Comparison of ENCODE assay signal across 8 cellular contexts in the genomic region with DNA sequence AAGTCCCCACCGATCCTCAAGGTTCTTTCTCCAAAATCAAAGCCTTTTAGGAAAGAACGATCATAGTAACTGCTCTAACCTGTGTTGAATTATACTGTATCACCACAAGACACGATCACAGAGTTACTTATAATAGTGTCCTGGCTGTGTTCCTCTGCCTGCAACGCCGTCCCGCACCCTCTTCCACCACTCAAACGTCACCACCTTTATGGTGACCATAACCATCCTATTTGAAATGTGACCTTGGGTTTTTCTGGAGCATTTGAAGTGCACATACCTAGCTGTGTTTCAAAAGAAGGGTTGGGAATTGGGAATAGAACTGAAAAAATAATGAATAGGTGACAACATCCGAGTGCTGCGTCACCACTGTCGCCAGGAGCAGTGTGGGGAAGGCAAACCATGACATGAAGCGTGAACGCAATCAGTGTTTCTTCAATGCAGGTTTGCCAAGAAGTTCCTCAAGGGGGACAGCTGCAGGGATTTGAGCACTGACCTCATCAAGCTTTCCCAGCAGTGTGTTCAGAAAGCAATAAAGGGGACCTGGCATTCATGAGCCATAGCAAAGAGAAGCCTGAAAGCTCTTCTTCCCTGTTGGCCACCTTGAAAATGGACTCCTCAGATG. TPM values are rescaled to one million over a fixed set of nuclear protein-coding genes. Genes with fewer than 3 reads are reported as not detected.
A peak's percentile ranks its signal among the peaks of the same experiment; 100 is the strongest.
DNase-seq lines count a peak whose midpoint lies in the region; ATAC-seq and TF ChIP-seq lines count a peak whose summit lies in the region.

No MANE protein-coding gene starts in this region.

- CTCF ChIA-PET in HEK293 (lab: Yijun Ruan, JAX) (interaction anchor here (0.7 to 3.0 kb wide), 4 partner anchors 10 to 262 kb away, joined by 3 to 28 read pairs (median 4); no protein-coding TSS in a partner anchor), T-cell (lab: Charles Lee) (interaction anchor here (0.5 to 1.8 kb wide), 5 partner anchors 10 to 1349 kb away, joined by 3 to 6 read pairs (median 3); no protein-coding TSS in a partner anchor)

- no peaks in the 10 kb centered on the region for H3K27me3 ChIP-seq in skeletal muscle tissue (ENCODE audit: control insufficient read depth in 3 of 3, insufficient read depth in 3 of 3, low read length in 3 of 3)

- no peak overlapping the region for H3K4me3 ChIP-seq in HEK293 (ENCODE audit: low read depth, low read length)
- H3K4me3 ChIP-seq in foreskin fibroblast (ENCODE audit: low read depth in 1 of 2, low read length in 2 of 2): peak overlapping the region; percentile 65 to 94
- H3K4me3 ChIP-seq in skeletal muscle tissue (ENCODE audit: low read length in 3 of 3): peak overlapping the region; percentile 76 to 93 (median 79)

- H3K36me3 ChIP-seq in HEK293 (ENCODE audit: control insufficient read depth in 2 of 2, insufficient read depth in 1 of 2, low read length in 2 of 2) (peaks cover 57 to 60% of the 10 kb centered on the region in 2 experiments), skeletal muscle tissue (ENCODE audit: control insufficient read depth in 3 of 3, insufficient read depth in 3 of 3, low read length in 3 of 3) (peaks cover 41 to 52% (median 50%) of the 10 kb centered on the region in 3 donors)

- DNase-seq in T-cell: no peak
- DNase-seq in foreskin fibroblast: peak in 1 of 2 donors; percentile 37
- no peak for DNase-seq in DMS153 (lab: John Stamatoyannopoulos, UW)
- no peak for DNase-seq in dedifferentiated amniotic fluid mesenchymal stem cell (ENCODE audit: extremely low spot score)
- no peak for DNase-seq in NCI-H1092 treated with DMSO at 0.1 percent for 48 hours (lab: John Stamatoyannopoulos, UW)

- no peak overlapping the region for H3K27ac ChIP-seq in HEK293 (ENCODE audit: extremely low read depth, low read depth, low read length)
- H3K27ac ChIP-seq in skeletal muscle tissue (ENCODE audit: low read depth, low read length): peak overlapping the region; percentile 96

- peak overlapping the region; percentile 8 to 79 (median 66) for H3K9ac ChIP-seq in skeletal muscle tissue (ENCODE audit: low read depth in 1 of 3, low read length in 3 of 3)

- H3K9me3 Mint-ChIP-seq in T-cell: no peaks in the 10 kb centered on the region

- H3K4me3 Mint-ChIP-seq in T-cell: peak overlapping the region; percentile 83 to 98 (median 95)

- H3K4me1 ChIP-seq in HEK293 (ENCODE audit: control insufficient read depth, insufficient read depth, low read length): no peaks in the 10 kb centered on the region
- H3K4me1 ChIP-seq in skeletal muscle tissue (ENCODE audit: control insufficient read depth in 3 of 3, insufficient read depth in 3 of 3, low read length in 3 of 3): peaks cover 25 to 41% (median 32%) of the 10 kb centered on the region in 3 donors

- peak; percentile 27; the same call in 1 of the 2 replicates for TF ChIP-seq CTCF in HEK293 (tag by site-specific recombination; IDR thresholded peaks at IDR 0.05)
- TF ChIP-seq CTCF in foreskin fibroblast (IDR thresholded peaks at IDR 0.05; ENCODE audit: low read depth, low read length): no peak

- ATAC-seq in T-cell (replicated peaks in 1 of 4) (no peak), HG02938 (IDR thresholded peaks at IDR 0.05; ENCODE audit: unreplicated experiment) (no peak)

- POLR2A ChIA-PET in HEK293 (lab: Yijun Ruan, JAX) (interaction anchor here (1.2 kb wide), 2 partner anchors 15 to 16 kb away, joined by 3 to 5 read pairs; partner anchors contain the start of gene SNRPA1), T-cell (lab: Charles Lee) (interaction anchor here in 1 of 2 donors (0.9 kb wide), 1 partner anchor 10 kb away, joined by 4 read pairs; no protein-coding TSS in a partner anchor)

- no peaks in the 10 kb centered on the region for H3K9me3 ChIP-seq in HEK293 (ENCODE audit: control insufficient read depth, insufficient read depth, low read depth, low read length)
- H3K9me3 ChIP-seq in skeletal muscle tissue (ENCODE audit: control insufficient read depth in 3 of 3, low read length in 3 of 3): no peaks in the 10 kb centered on the region

- H3K36me3 Mint-ChIP-seq in T-cell: peaks cover 39% of the 10 kb centered on the region

- peaks cover 18 to 30% (median 29%) of the 10 kb centered on the region in 3 donors for H3K4me1 Mint-ChIP-seq in T-cell

- H3K27me3 Mint-ChIP-seq in T-cell: no peaks in the 10 kb centered on the region

- peak overlapping the region; percentile 71 to 83 for H3K27ac Mint-ChIP-seq in T-cell

TF ChIP-seq in HEK293, 187 proteins besides CTCF, POLR2A, EP300 and RAD21 (continues in another document):
- TF ChIP-seq ZNF335 (tag by site-specific recombination; conservative IDR thresholded peaks at IDR 0.05) (0 out of 2 replicates have a peak, but pooled peaks have one; percentile 3), MZF1 (tag by site-specific recombination; IDR thresholded peaks at IDR 0.05; ENCODE audit: borderline replicate concordance) (peak; percentile 72; the same call in 1 of the 2 replicates), ZNF629 (tag by site-specific recombination; IDR thresholded peaks at IDR 0.05) (peak; percentile 82), ZNF600 (tag by site-specific recombination; IDR thresholded peaks at IDR 0.05) (0 out of 2 replicates have a peak, but pooled peaks have one; percentile 34), ZNF148 (tag by site-specific recombination; IDR thresholded peaks at IDR 0.05; ENCODE audit: borderline replicate concordance) (no peak), ZBTB17 (tag by site-specific recombination; IDR thresholded peaks at IDR 0.05) (peak; percentile 79), IKZF3 (tag by site-specific recombination; IDR thresholded peaks at IDR 0.05) (peak; percentile 53; the same call in 1 of the 2 replicates), ZBTB20 (tag by site-specific recombination; IDR thresholded peaks at IDR 0.05) (0 out of 2 replicates have a peak, but pooled peaks have one; percentile 2), ZSCAN16 (tag by site-specific recombination; IDR thresholded peaks at IDR 0.05) (no peak), SP7 (tag by site-specific recombination; IDR thresholded peaks at IDR 0.05) (peak; percentile 62; the same call in 1 of the 2 replicates), GFI1B (tag by site-specific recombination; IDR thresholded peaks at IDR 0.05) (peak; percentile 76; the same call in 1 of the 2 replicates), ZBTB21 (tag by site-specific recombination; IDR thresholded peaks at IDR 0.05) (peak; percentile 64), ZNF292 (tag by site-specific recombination; IDR thresholded peaks at IDR 0.05; ENCODE audit: borderline replicate concordance, low read depth) (no peak), GLIS1 (tag by site-specific recombination; IDR thresholded peaks at IDR 0.05) (no peak), ZNF24 (tag by site-specific recombination; IDR thresholded peaks at IDR 0.05) (peak; percentile 52; the same call in 1 of the 2 replicates), ATF2 (tag by site-specific recombination; IDR thresholded peaks at IDR 0.05; ENCODE audit: low read depth) (peak; percentile 56; the same call in 1 of the 2 replicates), ZNF155 (tag by site-specific recombination; IDR thresholded peaks at IDR 0.05) (no peak)

RNA-seq across cellular contexts. Expression of gene SELENOS, which starts 0.8 kb away (rescaled TPM):
- total RNA-seq in T-cell (10 to 100 TPM; 31.3 to 39.9 (median 38.4) TPM), skeletal muscle tissue (25.6 TPM)

RNA-seq across cellular contexts. Expression of gene SNRPA1, which starts 17.0 kb away (rescaled TPM):
- total RNA-seq in T-cell (100 to 1,000 TPM in 2 of 5 donors, 10 to 100 TPM in 3; 77.0 to 199 (median 97.0) TPM), skeletal muscle tissue (14.1 TPM)

RNA-seq across cellular contexts. Expression of gene CHSY1, which starts 26.2 kb away (rescaled TPM):
- total RNA-seq in T-cell (10 to 100 TPM; 10.8 to 17.7 (median 14.8) TPM), skeletal muscle tissue (29.7 TPM)
